In the genomic region with DNA sequence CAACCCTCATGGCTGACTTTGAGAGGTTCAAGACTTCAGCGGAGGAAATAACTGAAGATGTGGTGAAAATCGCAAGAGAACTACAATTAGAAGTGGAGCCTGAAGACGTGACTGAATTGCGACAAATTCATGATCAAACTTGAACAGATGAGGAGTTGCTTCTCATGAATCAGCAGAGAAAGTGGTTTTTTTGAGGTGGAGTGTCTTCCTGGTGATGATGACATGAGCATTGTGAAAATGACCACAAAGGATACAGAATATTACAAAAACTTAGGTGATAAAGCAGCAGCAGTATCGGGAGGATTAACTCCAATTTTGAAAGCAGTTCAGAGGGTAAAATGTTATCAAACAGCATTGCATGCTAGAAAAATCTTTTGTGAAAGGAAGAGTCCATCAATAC, we compare ENCODE assay signal across 10 cellular contexts. TPM values are rescaled to one million over a fixed set of nuclear protein-coding genes. Genes with fewer than 3 reads are reported as not detected.
"Had no signal": no experiment of that assay in that cellular context is flagged by ENCODE, and none has a peak within 500 bp of the region (broad histone marks: within the 10 kb centered on the region; RNA-seq: fewer than 3 reads in every experiment).

No MANE protein-coding gene starts in this region.

RNA-seq across cellular contexts. Expression of a gene that starts 40.3 kb away (rescaled TPM):
- total RNA-seq: activated CD4-positive, alpha-beta memory T cell treated with anti-CD3 and anti-CD28 coated beads for 36 hours; activated CD4-positive, alpha-beta T cell treated with anti-CD3 and anti-CD28 coated beads, Interleukin-2, amount 10 ng/mL, durations not matched to agents 24 days and 14 days; activated naive CD8-positive, alpha-beta T cell treated with anti-CD3 and anti-CD28 coated beads for 36 hours; bronchial epithelial cell; chondrocyte; dermis blood vessel endothelial cell; endothelial cell of umbilical vein; fibroblast of lung; fibroblast of villous mesenchyme; glomerular endothelial cell had no signal
